Comparison of ENCODE assay signal across 8 cellular contexts in genomic region chr22:50342651-50343540, GRCh38. TPM values are rescaled to one million over a fixed set of nuclear protein-coding genes. Genes with fewer than 3 reads are reported as not detected.
DNase-seq lines count a peak whose midpoint lies in the region; ATAC-seq, FAIRE-seq and TF ChIP-seq lines count a peak whose summit lies in the region.

PPP6R2 (plus strand) TSS chr22:50343327; CDS start chr22:50393909, 50,582 bp downstream.

- peak within 1 kb of the TSS; percentile 66 for H2AFZ ChIP-seq in KMS-11 (ENCODE audit: low read depth)

- H3K27ac ChIP-seq in KMS-11, result peak within 1 kb of the TSS; percentile 66
- H3K27ac ChIP-seq in right atrium auricular region, result peak within 1 kb of the TSS; percentile 78 to 84

- H3K9me3 Mint-ChIP-seq in T-helper 1 cell treated with Interleukin-12 subunit alpha and Interleukin-12 subunit beta and Interleukin-4 antibody, amounts not matched to agents 30 μg/mL and 1 μg/mL, for 36 hours, result no peaks in the 10 kb centered on the region

- H3K27ac Mint-ChIP-seq in T-helper 1 cell treated with Interleukin-12 subunit alpha and Interleukin-12 subunit beta and Interleukin-4 antibody, amounts not matched to agents 30 μg/mL and 1 μg/mL, for 36 hours, result peak within 1 kb of the TSS; percentile 85

- H3K79me2 ChIP-seq in KMS-11 (ENCODE audit: insufficient read depth, low read depth), result peaks cover 5% of the 10 kb centered on the region; the same call in 1 of the 2 replicates

- H3K4me3 ChIP-seq in KMS-11 (IDR thresholded peaks at IDR 0.05; ENCODE audit: insufficient read depth, low read depth, low read length), result no peak within 1 kb of the TSS
- peak within 1 kb of the TSS; percentile 94 to 95 for H3K4me3 ChIP-seq in right atrium auricular region

- H3K4me1 ChIP-seq in KMS-11 (ENCODE audit: low read depth, poor library complexity, severe bottlenecking) (no peaks in the 10 kb centered on the region), right atrium auricular region (peaks cover 0 to 28% of the 10 kb centered on the region in 2 donors)

- no peaks in the 10 kb centered on the region for H3K27me3 Mint-ChIP-seq in T-helper 1 cell treated with Interleukin-12 subunit alpha and Interleukin-12 subunit beta and Interleukin-4 antibody, amounts not matched to agents 30 μg/mL and 1 μg/mL, for 36 hours (ENCODE audit: low read depth)

- TF ChIP-seq CTCF in KMS-11 (conservative IDR thresholded peaks at IDR 0.05; ENCODE audit: low read depth, low read length) (peak; percentile 3; the same call in 1 of the 2 replicates), right atrium auricular region (IDR thresholded peaks at IDR 0.05) (peak in 1 of 2 donors; percentile 48)

- H3K27me3 ChIP-seq in KMS-11 (ENCODE audit: insufficient read depth, low read depth) (no peaks in the 10 kb centered on the region), right atrium auricular region (no peaks in the 10 kb centered on the region)

- no peaks in the 10 kb centered on the region for H3K9me3 ChIP-seq in right atrium auricular region

- peak within 1 kb of the TSS; percentile 69; the same call in 1 of the 2 replicates for H3K9ac ChIP-seq in KMS-11

- no peak for FAIRE-seq in urothelium cell line (lab: Jason Lieb, UNC)

- H3K4me2 ChIP-seq in KMS-11, result peak within 1 kb of the TSS; percentile 80

- no peaks in the 10 kb centered on the region for H3K36me3 Mint-ChIP-seq in T-helper 1 cell treated with Interleukin-12 subunit alpha and Interleukin-12 subunit beta and Interleukin-4 antibody, amounts not matched to agents 30 μg/mL and 1 μg/mL, for 36 hours (ENCODE audit: low read depth)

- H3K4me1 Mint-ChIP-seq in T-helper 1 cell treated with Interleukin-12 subunit alpha and Interleukin-12 subunit beta and Interleukin-4 antibody, amounts not matched to agents 30 μg/mL and 1 μg/mL, for 36 hours (ENCODE audit: low read depth), result peaks cover 4% of the 10 kb centered on the region

- ATAC-seq in GM21529 (IDR thresholded peaks at IDR 0.05; ENCODE audit: unreplicated experiment), result peak; percentile 55

- H3K4me3 Mint-ChIP-seq in T-helper 1 cell treated with Interleukin-12 subunit alpha and Interleukin-12 subunit beta and Interleukin-4 antibody, amounts not matched to agents 30 μg/mL and 1 μg/mL, for 36 hours, result peak within 1 kb of the TSS; percentile 73

- H4K20me1 ChIP-seq in KMS-11 (ENCODE audit: insufficient read depth), result no peaks in the 10 kb centered on the region

- no peaks in the 10 kb centered on the region for H3K36me3 ChIP-seq in KMS-11 (ENCODE audit: insufficient read depth)
- H3K36me3 ChIP-seq in right atrium auricular region, result no peaks in the 10 kb centered on the region

- DNase-seq in Daoy (ENCODE audit: low read depth) (peak; percentile 83), amniotic stem cell (lab: John Stamatoyannopoulos, UW) (peak; percentile 51), right atrium auricular region (ENCODE audit: low spot score) (no peak), putamen (ENCODE audit: low spot score) (peak; percentile 71), urothelium cell line (ENCODE audit: low spot score) (peak; percentile 92)

RNA-seq across cellular contexts. Expression of gene PPP6R2, which starts in this region (rescaled TPM):
- total RNA-seq in Daoy (2014; rRNA removed; shearing (Covaris generic)), result 29.3 and 39.1 TPM in 2 replicates
- 10 to 100 TPM; 45.2 to 54.8 TPM for total RNA-seq in right atrium auricular region
